ENCODE assay signal across 8 cellular contexts in the genomic region with DNA sequence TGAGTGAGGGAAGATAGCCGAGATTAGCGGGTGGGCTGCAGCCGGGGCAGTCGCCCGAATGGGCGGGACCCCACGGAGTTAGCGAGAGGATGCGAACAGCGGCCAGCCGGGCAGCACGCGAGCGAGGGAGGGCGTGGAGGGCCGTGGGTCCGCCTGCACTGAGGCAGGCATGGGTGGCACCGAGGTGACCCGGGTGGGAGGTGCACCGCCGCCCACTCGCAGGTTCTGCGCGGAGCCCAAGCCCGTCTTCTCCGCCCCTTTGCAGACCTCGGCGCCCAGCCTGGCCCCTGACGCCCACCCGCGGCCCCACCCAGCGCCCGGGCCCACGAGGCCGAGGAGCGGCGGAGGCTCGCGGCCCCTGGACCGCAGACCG.
DNase-seq lines count a peak whose midpoint lies in the region; ATAC-seq, FAIRE-seq and TF ChIP-seq lines count a peak whose summit lies in the region.
"Not testable (repeated sequence)": the region's sequence is repeated elsewhere in the genome, so short reads cannot be mapped to it uniquely, and the experiment has no call there.

No MANE protein-coding gene starts in this region.

- FAIRE-seq in GM12878 (lab: Jason Lieb, UNC): not testable (repeated sequence)

- not testable (repeated sequence) for H3F3A ChIP-seq in GM23248 (ENCODE audit: insufficient read depth)

- H3K4me1 Mint-ChIP-seq in stimulated activated memory B cell treated with anti-CD40 and anti-IgM and Interleukin-4, amounts not matched to agents 10 μg/mL and 1 μg/mL and 100 μg/mL, for 72 hours: not testable (repeated sequence)

- H3K9me3 Mint-ChIP-seq in stimulated activated memory B cell treated with anti-CD40 and anti-IgM and Interleukin-4, amounts not matched to agents 10 μg/mL and 1 μg/mL and 100 μg/mL, for 72 hours: not testable (repeated sequence)

- no CpG with 5 or more reads among the region's 41 CpGs for WGBS in GM23248 (ENCODE audit: low coverage in 1 of 2, low lambda C conversion rate in 2 of 2, missing lambda C conversion rate in 2 of 2), 2 experiments
- WGBS in GM12878 (ENCODE audit: insufficient coverage, insufficient replicate concordance, low lambda C conversion rate, missing lambda C conversion rate): 20% methylated on average over 6 of the region's 41 CpGs
- WGBS in hepatocyte (ENCODE audit: low lambda C conversion rate, missing lambda C conversion rate): no CpG with 5 or more reads among the region's 41 CpGs

- not testable (repeated sequence) for DNase-seq in GM23248; GM12878 (ENCODE audit: low read depth, low spot score); hepatocyte (ENCODE audit: low spot score)

- not testable (repeated sequence) for H4K20me1 ChIP-seq in BLaER1 treated with 17β-estradiol and CSF1 and Interleukin-3, amounts not matched to agents 10 nM and 100 nM; GM23248 (ENCODE audit: insufficient read depth); GM12878 (ENCODE audit: control insufficient read depth, insufficient read depth); hepatocyte (ENCODE audit: insufficient read depth, poor library complexity, severe bottlenecking)

- not testable (repeated sequence) for H3K27ac Mint-ChIP-seq in stimulated activated memory B cell treated with anti-CD40 and anti-IgM and Interleukin-4, amounts not matched to agents 10 μg/mL and 1 μg/mL and 100 μg/mL, for 72 hours

- SMC1A ChIA-PET in GM12878 (lab: Charles Lee; ENCODE audit: uncharacterized antibody, unreplicated experiment): not testable (repeated sequence)

- RAD21 ChIA-PET in GM12878 (lab: Charles Lee; ENCODE audit: unreplicated experiment): not testable (repeated sequence)

- H2AFZ ChIP-seq in GM23248; GM12878 (ENCODE audit: control insufficient read depth, low read depth, low read length); hepatocyte: not testable (repeated sequence)

- not testable (repeated sequence) for H3K36me3 Mint-ChIP-seq in stimulated activated memory B cell treated with anti-CD40 and anti-IgM and Interleukin-4, amounts not matched to agents 10 μg/mL and 1 μg/mL and 100 μg/mL, for 72 hours

- H3K4me3 ChIP-seq in BLaER1 treated with 17β-estradiol and CSF1 and Interleukin-3, amounts not matched to agents 10 nM and 100 nM: peak overlapping the region; percentile 48 to 66 (median 56)
- not testable (repeated sequence) for H3K4me3 ChIP-seq in GM23248, GM12878, hepatocyte

- POLR2A ChIA-PET in GM12878 (lab: Charles Lee): not testable (repeated sequence)

- not testable (repeated sequence) for H3K4me3 Mint-ChIP-seq in stimulated activated memory B cell treated with anti-CD40 and anti-IgM and Interleukin-4, amounts not matched to agents 10 μg/mL and 1 μg/mL and 100 μg/mL, for 72 hours

- not testable (repeated sequence) for H3K79me2 ChIP-seq in GM23248 (ENCODE audit: insufficient read depth); GM12878 (ENCODE audit: control insufficient read depth, insufficient read depth, low read length); hepatocyte

- not testable (repeated sequence) for H3K27me3 Mint-ChIP-seq in stimulated activated memory B cell treated with anti-CD40 and anti-IgM and Interleukin-4, amounts not matched to agents 10 μg/mL and 1 μg/mL and 100 μg/mL, for 72 hours

- not testable (repeated sequence) for TF ChIP-seq POLR2A in GM12878 (IDR thresholded peaks at IDR 0.05; ENCODE audit: low read depth, low read length)

- not testable (repeated sequence) for TF ChIP-seq RAD21 in GM12878 (IDR thresholded peaks at IDR 0.05; ENCODE audit: insufficient read depth, low read depth, low read length)

- not testable (repeated sequence) for H3K4me1 ChIP-seq in BLaER1 treated with 17β-estradiol and CSF1 and Interleukin-3, amounts not matched to agents 10 nM and 100 nM; GM23248 (ENCODE audit: insufficient read depth); GM12878 (ENCODE audit: control insufficient read depth, insufficient read depth, low read length); hepatocyte (ENCODE audit: insufficient read depth)

- in situ Hi-C loops in GM23248 (cut with MboI); GM12878 (cut with MboI): not testable (repeated sequence)

- not testable (repeated sequence) for H3K27me3 ChIP-seq in BLaER1 treated with 17β-estradiol and CSF1 and Interleukin-3, amounts not matched to agents 10 nM and 100 nM; GM23248 (replicated peaks; ENCODE audit: insufficient read depth); GM12878 (replicated peaks in 1 of 2; ENCODE audit: control insufficient read depth in 2 of 2, insufficient read depth in 2 of 2, low read length in 1 of 2); hepatocyte

- CTCF ChIA-PET in GM12878 (lab: Yijun Ruan, JAX): not testable (repeated sequence)

- H3K9me2 ChIP-seq in GM23248 (ENCODE audit: insufficient read depth); hepatocyte (replicated peaks; ENCODE audit: insufficient read depth): not testable (repeated sequence)

- not testable (repeated sequence) for BruUV-seq in GM12878 (replicated peaks; lab: Mats Ljungman, UMichigan)

- not testable (repeated sequence) for H3K9me3 ChIP-seq in BLaER1 treated with 17β-estradiol and CSF1 and Interleukin-3, amounts not matched to agents 10 nM and 100 nM (replicated peaks in 1 of 11); GM23248 (ENCODE audit: low read depth); GM12878 (replicated peaks; ENCODE audit: control insufficient read depth, insufficient read depth, low read length); hepatocyte (ENCODE audit: low read depth)

- not testable (repeated sequence) for TF ChIP-seq EP300 in GM12878 (IDR thresholded peaks at IDR 0.05; ENCODE audit: borderline replicate concordance in 1 of 2, control insufficient read depth in 1 of 2, low read depth in 2 of 2, low read length in 2 of 2)

- peak overlapping the region in 10 of 11 experiments; percentile 45 to 72 (median 62); a peak in 16 of 22 replicates for H3K9ac ChIP-seq in BLaER1 treated with 17β-estradiol and CSF1 and Interleukin-3, amounts not matched to agents 10 nM and 100 nM
- H3K9ac ChIP-seq in GM23248: peak overlapping the region; percentile 36
- H3K9ac ChIP-seq in GM12878 (ENCODE audit: control insufficient read depth, insufficient read depth, low read length): not testable (repeated sequence)

- TF ChIP-seq CTCF in GM12878 (IDR thresholded peaks at IDR 0.05 in 2 of 3, conservative IDR thresholded peaks at IDR 0.05 in 1 of 3; ENCODE audit: control insufficient read depth in 2 of 3, extremely low read depth in 1 of 3, insufficient read depth in 1 of 3, low read depth in 3 of 3, low read length in 3 of 3); hepatocyte (IDR thresholded peaks at IDR 0.05; ENCODE audit: poor library complexity): not testable (repeated sequence)

- H3K36me3 ChIP-seq in BLaER1 treated with 17β-estradiol and CSF1 and Interleukin-3, amounts not matched to agents 10 nM and 100 nM; GM23248 (ENCODE audit: low read depth); GM12878 (ENCODE audit: control insufficient read depth in 2 of 2, insufficient read depth in 2 of 2, low read length in 1 of 2); hepatocyte (replicated peaks; ENCODE audit: insufficient read depth, low read depth): not testable (repeated sequence)

- H3K4me2 ChIP-seq in BLaER1 treated with 17β-estradiol and CSF1 and Interleukin-3, amounts not matched to agents 10 nM and 100 nM: peak overlapping the region in 9 of 11 experiments; percentile 60 to 78 (median 65); a peak in 12 of 22 replicates
- not testable (repeated sequence) for H3K4me2 ChIP-seq in GM23248 (ENCODE audit: unreplicated experiment); GM12878 (ENCODE audit: control insufficient read depth, insufficient read depth)
- H3K4me2 ChIP-seq in hepatocyte: peak overlapping the region; percentile 72

- H3K27ac ChIP-seq in BLaER1 treated with 17β-estradiol and CSF1 and Interleukin-3, amounts not matched to agents 10 nM and 100 nM: peak overlapping the region in 4 of 11 experiments; percentile 9 to 46 (median 28); a peak in 4 of 22 replicates
- not testable (repeated sequence) for H3K27ac ChIP-seq in GM23248; GM12878 (ENCODE audit: control insufficient read depth, insufficient read depth); hepatocyte

- peak; percentile 18 for ATAC-seq in GM19025 (IDR thresholded peaks at IDR 0.05; ENCODE audit: low read depth, unreplicated experiment)
- ATAC-seq in HG03159 (IDR thresholded peaks at IDR 0.05; ENCODE audit: unreplicated experiment): peak; percentile 13
- ATAC-seq in SK-N-SH treated with all-trans-retinoic acid at 6 μM for 48 hours: peak; percentile 28
- peak; percentile 50 for ATAC-seq in GM12878
- peak; percentile 60 for ATAC-seq in stimulated activated memory B cell treated with anti-CD40 and anti-IgM and Interleukin-4, amounts not matched to agents 10 μg/mL and 1 μg/mL and 100 μg/mL, for 72 hours

- intact Hi-C loops in GM12878 (cut with micrococcal nuclease; ENCODE audit: unreplicated experiment): not testable (repeated sequence)
